ENCODE assay signal across 14 cellular contexts in genomic region chr9:136116360-136117098, GRCh38. TPM values are rescaled to one million over a fixed set of nuclear protein-coding genes. Genes with fewer than 3 reads are reported as not detected.
DNase-seq lines count a peak whose midpoint lies in the region; TF ChIP-seq lines count a peak whose summit lies in the region.
"Had no signal": no experiment of that assay in that cellular context is flagged by ENCODE, and none has a peak within 500 bp of the region (broad histone marks: within the 10 kb centered on the region; RNA-seq: fewer than 3 reads in every experiment).

No MANE protein-coding gene starts in this region.

- no peaks in the 10 kb centered on the region for H3K9me3 Mint-ChIP-seq in activated CD4-positive, alpha-beta T cell treated with anti-CD3 and anti-CD28 coated beads, Interleukin-2, amount 10 ng/mL, durations not matched to agents 7 days and 5 days
- H3K9me3 Mint-ChIP-seq in brain (no peaks in the 10 kb centered on the region), osteocyte (ENCODE audit: unreplicated experiment) (no peaks in the 10 kb centered on the region)

- DNase-seq in activated CD4-positive, alpha-beta T cell treated with anti-CD3 and anti-CD28 coated beads, Interleukin-2, amount 10 ng/mL, durations not matched to agents 7 days and 5 days: no peak
- no peak for DNase-seq in activated CD4-positive, alpha-beta T cell treated with anti-CD3 and anti-CD28 coated beads for 4 hours
- no peak for DNase-seq in LNCaP clone FGC (ENCODE audit: low read depth)
- DNase-seq in osteocyte (ENCODE audit: extremely low spot score, unreplicated experiment): no peak
- DNase-seq in colonic mucosa: no peak
- no peak for DNase-seq in head of caudate nucleus
- DNase-seq in epidermal melanocyte (ENCODE audit: insufficient read length, low spot score): no peak
- DNase-seq: DMS153, occipital lobe, Peyer's patch, T-helper 9 cell had no signal

- H3K36me3 Mint-ChIP-seq in activated CD4-positive, alpha-beta T cell treated with anti-CD3 and anti-CD28 coated beads, Interleukin-2, amount 10 ng/mL, durations not matched to agents 7 days and 5 days (ENCODE audit: low read depth): peaks cover 21% of the 10 kb centered on the region
- peaks cover 9% of the 10 kb centered on the region for H3K36me3 Mint-ChIP-seq in brain
- H3K36me3 Mint-ChIP-seq in osteocyte (ENCODE audit: unreplicated experiment): peaks cover 13% of the 10 kb centered on the region

- H3K27ac ChIP-seq in colonic mucosa: no peak overlapping the region

- CTCF ChIA-PET in activated CD4-positive, alpha-beta T cell treated with anti-CD3 and anti-CD28 coated beads, Interleukin-2, amount 10 ng/mL, durations not matched to agents 7 days and 5 days (lab: Charles Lee): no interaction called here

- H3K4me1 Mint-ChIP-seq in activated CD4-positive, alpha-beta T cell treated with anti-CD3 and anti-CD28 coated beads, Interleukin-2, amount 10 ng/mL, durations not matched to agents 7 days and 5 days: peaks cover 38% of the 10 kb centered on the region
- H3K4me1 Mint-ChIP-seq in brain (peaks cover 24% of the 10 kb centered on the region), osteocyte (ENCODE audit: unreplicated experiment) (peaks cover 4% of the 10 kb centered on the region)

- TF ChIP-seq CTCF in LNCaP clone FGC (IDR thresholded peaks at IDR 0.05; ENCODE audit: control insufficient read depth, extremely low read depth, insufficient read depth): no peak
- TF ChIP-seq CTCF in brain (conservative IDR thresholded peaks at IDR 0.05): no peak
- TF ChIP-seq CTCF in osteocyte (IDR thresholded peaks at IDR 0.05): no peak
- TF ChIP-seq CTCF in colonic mucosa (IDR thresholded peaks at IDR 0.05): no peak

- no peaks in the 10 kb centered on the region for H3K27me3 Mint-ChIP-seq in activated CD4-positive, alpha-beta T cell treated with anti-CD3 and anti-CD28 coated beads, Interleukin-2, amount 10 ng/mL, durations not matched to agents 7 days and 5 days
- H3K27me3 Mint-ChIP-seq in brain (no peaks in the 10 kb centered on the region), osteocyte (ENCODE audit: unreplicated experiment) (no peaks in the 10 kb centered on the region)

- intact Hi-C loops in colonic mucosa (cut with DNase I) (no loop called here), head of caudate nucleus (cut with DNase I) (loop anchor here (10.0 kb wide), 1 partner anchor 128 kb away; the partner anchor contains the start of gene QSOX2)

- no peaks in the 10 kb centered on the region for H3K36me3 ChIP-seq in colonic mucosa

- H3K27me3 ChIP-seq in colonic mucosa: no peaks in the 10 kb centered on the region
- H3K27me3 ChIP-seq: ascending aorta, Peyer's patch, vagina had no signal

- H3K9me3 ChIP-seq in colonic mucosa: no peaks in the 10 kb centered on the region
- H3K9me3 ChIP-seq: ascending aorta, Peyer's patch, vagina had no signal

- H3K9ac ChIP-seq in colonic mucosa (ENCODE audit: low read depth in 2 of 2, low read length in 2 of 2): no peak overlapping the region

- H3K4me3 ChIP-seq in LNCaP clone FGC (ENCODE audit: low read depth, low read length) (peak overlapping the region; percentile 64), colonic mucosa (no peak overlapping the region)

- H3K4me3 Mint-ChIP-seq in activated CD4-positive, alpha-beta T cell treated with anti-CD3 and anti-CD28 coated beads, Interleukin-2, amount 10 ng/mL, durations not matched to agents 7 days and 5 days: peak overlapping the region; percentile 74
- peak overlapping the region in 4 of 5 experiments; percentile 32 to 82 (median 39) for H3K4me3 Mint-ChIP-seq in brain
- peak overlapping the region; percentile 40 for H3K4me3 Mint-ChIP-seq in osteocyte (ENCODE audit: unreplicated experiment)

- POLR2A ChIA-PET in activated CD4-positive, alpha-beta T cell treated with anti-CD3 and anti-CD28 coated beads, Interleukin-2, amount 10 ng/mL, durations not matched to agents 7 days and 5 days (lab: Charles Lee): no interaction called here

- H3K27ac Mint-ChIP-seq in activated CD4-positive, alpha-beta T cell treated with anti-CD3 and anti-CD28 coated beads, Interleukin-2, amount 10 ng/mL, durations not matched to agents 7 days and 5 days: no peak overlapping the region
- H3K27ac Mint-ChIP-seq in brain (peak overlapping the region in 1 of 5 experiments; percentile 81), osteocyte (ENCODE audit: unreplicated experiment) (no peak overlapping the region)

- peaks cover 16% of the 10 kb centered on the region for H3K4me1 ChIP-seq in colonic mucosa

RNA-seq across cellular contexts. Expression of gene TMEM250, which starts 2.1 kb away (rescaled TPM):
- 10 to 100 TPM; 50.2 to 56.4 TPM for total RNA-seq in activated CD4-positive, alpha-beta T cell treated with anti-CD3 and anti-CD28 coated beads, Interleukin-2, amount 10 ng/mL, durations not matched to agents 7 days and 5 days
- 36.6 TPM for polyA plus RNA-seq in brain (ENCODE audit: insufficient read depth, low read depth, low replicate concordance)
- 34.0 and 38.2 TPM in 2 replicates for total RNA-seq in osteocyte
- 10 to 100 TPM; 40.9 to 67.2 TPM for total RNA-seq in colonic mucosa

RNA-seq across cellular contexts. Expression of gene NACC2, which starts 21.4 kb away (rescaled TPM):
- total RNA-seq in activated CD4-positive, alpha-beta T cell treated with anti-CD3 and anti-CD28 coated beads, Interleukin-2, amount 10 ng/mL, durations not matched to agents 7 days and 5 days: 1 to 10 TPM; 4.1 to 4.4 TPM
- polyA plus RNA-seq in brain (ENCODE audit: insufficient read depth, low read depth, low replicate concordance): 20.6 TPM
- total RNA-seq in osteocyte (40.1 and 41.4 TPM in 2 replicates), colonic mucosa (10 to 100 TPM; 20.3 to 21.0 TPM)
